10 cellular contexts compared by ENCODE assay signal in genomic region chr20:37734228-37734980, GRCh38. TPM values are rescaled to one million over a fixed set of nuclear protein-coding genes. Genes with fewer than 3 reads are reported as not detected.
DNase-seq lines count a peak whose midpoint lies in the region; ATAC-seq lines count a peak whose summit lies in the region.
"Had no signal": no experiment of that assay in that cellular context is flagged by ENCODE, and none has a peak within 500 bp of the region (broad histone marks: within the 10 kb centered on the region; RNA-seq: fewer than 3 reads in every experiment).

No MANE protein-coding gene starts in this region.

- ATAC-seq in Right ventricle myocardium inferior = peak; percentile 30
- peak; percentile 83 for ATAC-seq in stimulated activated naive CD8-positive, alpha-beta T cell treated with anti-CD3 and anti-CD28 coated beads, Interleukin-15, amount 100 ng/mL, for 72 hours
- no peak for ATAC-seq in GM21515 (IDR thresholded peaks at IDR 0.05; ENCODE audit: unreplicated experiment)

- H3K27ac Mint-ChIP-seq in stimulated activated naive CD8-positive, alpha-beta T cell treated with anti-CD3 and anti-CD28 coated beads, Interleukin-15, amount 100 ng/mL, for 72 hours = peak overlapping the region; percentile 27 to 36

- no peaks in the 10 kb centered on the region for H3K9me3 Mint-ChIP-seq in stimulated activated naive CD8-positive, alpha-beta T cell treated with anti-CD3 and anti-CD28 coated beads, Interleukin-15, amount 100 ng/mL, for 72 hours

- peak overlapping the region in 1 of 2 donors; percentile 62 for H3K4me3 Mint-ChIP-seq in stimulated activated naive CD8-positive, alpha-beta T cell treated with anti-CD3 and anti-CD28 coated beads, Interleukin-15, amount 100 ng/mL, for 72 hours

- peaks cover 21% of the 10 kb centered on the region for H3K4me1 Mint-ChIP-seq in stimulated activated naive CD8-positive, alpha-beta T cell treated with anti-CD3 and anti-CD28 coated beads, Interleukin-15, amount 100 ng/mL, for 72 hours

- H3K27me3 Mint-ChIP-seq in stimulated activated naive CD8-positive, alpha-beta T cell treated with anti-CD3 and anti-CD28 coated beads, Interleukin-15, amount 100 ng/mL, for 72 hours = no peaks in the 10 kb centered on the region

- intact Hi-C loops in Right ventricle myocardium inferior (cut with DNase I) (no loop called here), cardiac septum (cut with DNase I) (no loop called here)

- H3K27ac ChIP-seq in cingulate gyrus (ENCODE audit: low read depth, low read length) = peak overlapping the region; percentile 41
- H3K27ac ChIP-seq: epithelial cell of prostate had no signal

- DNase-seq in Right ventricle myocardium inferior (ENCODE audit: missing footprints) (no peak), cardiac septum (ENCODE audit: low spot score) (no peak), NCI-H82 (lab: John Stamatoyannopoulos, UW) (peak; percentile 69), OCI-M2 (lab: John Stamatoyannopoulos, UW; ENCODE audit: unreplicated experiment) (no peak), SHP77 treated with DMSO at 0.1 percent for 48 hours (lab: John Stamatoyannopoulos, UW) (no peak)
- DNase-seq in stimulated activated naive CD8-positive, alpha-beta T cell treated with anti-CD3 and anti-CD28 coated beads, Interleukin-15, amount 100 ng/mL, for 72 hours = peak in 1 of 2 donors; percentile 13
- DNase-seq: Kasumi-1 had no signal

RNA-seq across cellular contexts. Expression of gene CTNNBL1, which starts 40.6 kb away (rescaled TPM):
- 62.1 TPM for total RNA-seq in Right ventricle myocardium inferior
- total RNA-seq in cardiac septum = 42.1 TPM
